In the genomic region with DNA sequence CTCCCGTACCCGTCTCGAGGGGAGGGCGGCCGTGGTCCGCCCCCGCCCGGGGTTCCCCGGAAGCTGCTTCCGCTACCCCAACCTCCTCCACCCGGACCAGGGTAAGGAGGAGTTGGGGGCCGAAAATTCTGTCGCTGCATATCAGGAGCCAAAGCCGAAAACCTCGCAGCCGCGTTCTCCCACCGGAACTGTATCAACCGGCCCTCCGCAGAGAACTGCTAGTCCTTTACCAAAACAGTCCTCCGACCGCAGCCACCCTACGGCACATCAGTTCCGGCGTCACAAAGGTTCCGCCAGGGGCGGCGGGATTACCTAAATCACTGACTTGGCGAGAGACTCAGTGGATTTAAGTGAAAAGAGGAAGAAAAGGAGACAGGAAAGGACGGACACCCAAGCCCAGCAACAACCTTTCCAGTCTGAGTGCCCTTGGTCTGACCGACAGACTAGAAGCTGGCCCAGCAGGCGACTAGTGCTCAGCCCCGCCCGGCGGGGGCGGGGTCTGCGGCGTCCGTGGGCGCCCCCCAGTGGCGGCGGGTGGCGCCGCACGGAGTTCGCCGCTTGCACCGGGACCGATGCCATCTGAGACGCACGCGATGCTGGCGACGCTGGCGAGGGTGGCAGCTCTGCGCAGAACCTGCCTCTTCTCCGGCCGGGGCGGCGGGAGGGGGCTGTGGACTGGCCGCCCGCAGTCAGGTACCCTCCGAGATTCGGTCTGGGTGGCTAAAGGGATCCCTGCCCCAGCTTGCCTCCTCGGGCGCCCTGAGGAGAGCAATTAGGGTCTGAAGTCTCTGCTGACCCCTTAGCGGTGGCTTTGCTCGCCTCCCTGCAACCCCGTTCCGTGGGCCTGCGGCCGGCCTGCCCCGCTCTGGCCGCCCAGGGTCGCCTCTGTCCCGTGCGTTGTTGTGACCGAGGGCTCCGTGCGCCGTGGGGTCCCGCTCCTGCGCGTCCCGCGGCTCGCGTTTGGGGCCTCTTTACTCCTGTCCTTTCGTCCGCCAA, we compare ENCODE assay signal across 1 cellular context.
TF ChIP-seq lines count a peak whose summit lies in the region.

A gene (minus strand): TSS at position 195 of the 996 bp plus-strand sequence. CDS start 55 bp downstream, at position 140.
A gene (plus strand): TSS at position 578 of the 996 bp plus-strand sequence.

TF ChIP-seq in HepG2, 621 proteins besides CTCF, POLR2A, EP300 and RAD21 (continued from another document and continues in another):
- TF ChIP-seq, protein P1, sequence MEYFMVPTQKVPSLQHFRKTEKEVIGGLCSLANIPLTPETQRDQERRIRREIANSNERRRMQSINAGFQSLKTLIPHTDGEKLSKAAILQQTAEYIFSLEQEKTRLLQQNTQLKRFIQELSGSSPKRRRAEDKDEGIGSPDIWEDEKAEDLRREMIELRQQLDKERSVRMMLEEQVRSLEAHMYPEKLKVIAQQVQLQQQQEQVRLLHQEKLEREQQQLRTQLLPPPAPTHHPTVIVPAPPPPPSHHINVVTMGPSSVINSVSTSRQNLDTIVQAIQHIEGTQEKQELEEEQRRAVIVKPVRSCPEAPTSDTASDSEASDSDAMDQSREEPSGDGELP (IDR thresholded peaks at IDR 0.05; ENCODE audit: borderline replicate concordance, low read depth) = no peak
- TF ChIP-seq HOXA3 (CRISPR knock-in tag; IDR thresholded peaks at IDR 0.05) (peak; percentile 84), ZNF776 (CRISPR knock-in tag; IDR thresholded peaks at IDR 0.05) (peak; percentile 86; the same call in 1 of the 2 replicates), ZFP36L2 (CRISPR knock-in tag; IDR thresholded peaks at IDR 0.05) (0 out of 2 replicates have a peak, but pooled peaks have one; percentile 9), PHF5A (CRISPR knock-in tag; IDR thresholded peaks at IDR 0.05; ENCODE audit: low read depth, unreplicated experiment) (peak; percentile 34), ARNT (IDR thresholded peaks at IDR 0.05) (no peak), MIXL1 (CRISPR knock-in tag; IDR thresholded peaks at IDR 0.05) (peak; percentile 57; the same call in 1 of the 2 replicates), ZNF230 (CRISPR knock-in tag; IDR thresholded peaks at IDR 0.05) (0 out of 2 replicates have a peak, but pooled peaks have one; percentile 5), ZNF33B (CRISPR knock-in tag; IDR thresholded peaks at IDR 0.05) (peak; percentile 60; the same call in 1 of the 2 replicates), XRCC5 (optimal IDR thresholded peaks at IDR 0.05; ENCODE audit: low read length) (peak; percentile 98), ZNF775 (CRISPR knock-in tag; IDR thresholded peaks at IDR 0.05; ENCODE audit: borderline replicate concordance) (no peak), HDAC2 (CRISPR knock-in tag; IDR thresholded peaks at IDR 0.05) (peak; percentile 76), ZFP41 (CRISPR knock-in tag; IDR thresholded peaks at IDR 0.05; ENCODE audit: borderline replicate concordance) (no peak), MBNL3 (CRISPR knock-in tag; conservative IDR thresholded peaks at IDR 0.05) (no peak), ZNF747 (CRISPR knock-in tag; IDR thresholded peaks at IDR 0.05; ENCODE audit: borderline replicate concordance) (peak; percentile 44), PAX8 (CRISPR knock-in tag; IDR thresholded peaks at IDR 0.05; ENCODE audit: borderline replicate concordance) (no peak), CC2D1A (CRISPR knock-in tag; IDR thresholded peaks at IDR 0.05) (no peak), SOX5 (CRISPR knock-in tag; IDR thresholded peaks at IDR 0.05; ENCODE audit: borderline replicate concordance) (0 out of 2 replicates have a peak, but pooled peaks have one; percentile 35), ERF (CRISPR knock-in tag; IDR thresholded peaks at IDR 0.05) (no peak), GATAD1 (CRISPR knock-in tag; IDR thresholded peaks at IDR 0.05) (peak; percentile 97), PCBP2 (optimal IDR thresholded peaks at IDR 0.05; ENCODE audit: low read depth, low read length, poor library complexity, severe bottlenecking) (no peak), ZNF234 (CRISPR knock-in tag; conservative IDR thresholded peaks at IDR 0.05) (peak; percentile 55; the same call in 1 of the 2 replicates)
- TF ChIP-seq, protein P2, sequence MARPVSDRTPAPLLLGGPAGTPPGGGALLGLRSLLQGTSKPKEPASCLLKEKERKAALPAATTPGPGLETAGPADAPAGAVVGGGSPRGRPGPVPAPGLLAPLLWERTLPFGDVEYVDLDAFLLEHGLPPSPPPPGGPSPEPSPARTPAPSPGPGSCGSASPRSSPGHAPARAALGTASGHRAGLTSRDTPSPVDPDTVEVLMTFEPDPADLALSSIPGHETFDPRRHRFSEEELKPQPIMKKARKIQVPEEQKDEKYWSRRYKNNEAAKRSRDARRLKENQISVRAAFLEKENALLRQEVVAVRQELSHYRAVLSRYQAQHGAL (CRISPR knock-in tag; IDR thresholded peaks at IDR 0.05; ENCODE audit: not compliant biosample characterization) = no peak
- TF ChIP-seq, protein P3, sequence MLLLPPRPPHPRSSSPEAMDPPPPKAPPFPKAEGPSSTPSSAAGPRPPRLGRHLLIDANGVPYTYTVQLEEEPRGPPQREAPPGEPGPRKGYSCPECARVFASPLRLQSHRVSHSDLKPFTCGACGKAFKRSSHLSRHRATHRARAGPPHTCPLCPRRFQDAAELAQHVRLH (CRISPR knock-in tag; IDR thresholded peaks at IDR 0.05; ENCODE audit: borderline replicate concordance, low read depth) = peak; percentile 93
- TF ChIP-seq, protein P4, sequence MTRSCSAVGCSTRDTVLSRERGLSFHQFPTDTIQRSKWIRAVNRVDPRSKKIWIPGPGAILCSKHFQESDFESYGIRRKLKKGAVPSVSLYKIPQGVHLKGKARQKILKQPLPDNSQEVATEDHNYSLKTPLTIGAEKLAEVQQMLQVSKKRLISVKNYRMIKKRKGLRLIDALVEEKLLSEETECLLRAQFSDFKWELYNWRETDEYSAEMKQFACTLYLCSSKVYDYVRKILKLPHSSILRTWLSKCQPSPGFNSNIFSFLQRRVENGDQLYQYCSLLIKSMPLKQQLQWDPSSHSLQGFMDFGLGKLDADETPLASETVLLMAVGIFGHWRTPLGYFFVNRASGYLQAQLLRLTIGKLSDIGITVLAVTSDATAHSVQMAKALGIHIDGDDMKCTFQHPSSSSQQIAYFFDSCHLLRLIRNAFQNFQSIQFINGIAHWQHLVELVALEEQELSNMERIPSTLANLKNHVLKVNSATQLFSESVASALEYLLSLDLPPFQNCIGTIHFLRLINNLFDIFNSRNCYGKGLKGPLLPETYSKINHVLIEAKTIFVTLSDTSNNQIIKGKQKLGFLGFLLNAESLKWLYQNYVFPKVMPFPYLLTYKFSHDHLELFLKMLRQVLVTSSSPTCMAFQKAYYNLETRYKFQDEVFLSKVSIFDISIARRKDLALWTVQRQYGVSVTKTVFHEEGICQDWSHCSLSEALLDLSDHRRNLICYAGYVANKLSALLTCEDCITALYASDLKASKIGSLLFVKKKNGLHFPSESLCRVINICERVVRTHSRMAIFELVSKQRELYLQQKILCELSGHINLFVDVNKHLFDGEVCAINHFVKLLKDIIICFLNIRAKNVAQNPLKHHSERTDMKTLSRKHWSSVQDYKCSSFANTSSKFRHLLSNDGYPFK (CRISPR knock-in tag; IDR thresholded peaks at IDR 0.05; ENCODE audit: borderline replicate concordance) = peak; percentile 64; the same call in 1 of the 2 replicates
- TF ChIP-seq, protein P5, sequence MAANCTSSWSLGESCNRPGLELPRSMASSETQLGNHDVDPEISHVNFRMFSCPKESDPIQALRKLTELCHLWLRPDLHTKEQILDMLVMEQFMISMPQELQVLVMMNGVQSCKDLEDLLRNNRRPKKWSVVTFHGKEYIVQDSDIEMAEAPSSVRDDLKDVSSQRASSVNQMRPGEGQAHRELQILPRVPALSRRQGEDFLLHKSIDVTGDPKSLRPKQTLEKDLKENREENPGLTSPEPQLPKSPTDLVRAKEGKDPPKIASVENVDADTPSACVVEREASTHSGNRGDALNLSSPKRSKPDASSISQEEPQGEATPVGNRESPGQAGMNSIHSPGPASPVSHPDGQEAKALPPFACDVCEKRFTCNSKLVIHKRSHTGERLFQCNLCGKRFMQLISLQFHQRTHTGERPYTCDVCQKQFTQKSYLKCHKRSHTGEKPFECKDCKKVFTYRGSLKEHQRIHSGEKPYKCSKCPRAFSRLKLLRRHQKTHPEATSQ (CRISPR knock-in tag; IDR thresholded peaks at IDR 0.05; ENCODE audit: borderline replicate concordance) = no peak; the same call in 1 of the 2 replicates
- TF ChIP-seq, protein P6, sequence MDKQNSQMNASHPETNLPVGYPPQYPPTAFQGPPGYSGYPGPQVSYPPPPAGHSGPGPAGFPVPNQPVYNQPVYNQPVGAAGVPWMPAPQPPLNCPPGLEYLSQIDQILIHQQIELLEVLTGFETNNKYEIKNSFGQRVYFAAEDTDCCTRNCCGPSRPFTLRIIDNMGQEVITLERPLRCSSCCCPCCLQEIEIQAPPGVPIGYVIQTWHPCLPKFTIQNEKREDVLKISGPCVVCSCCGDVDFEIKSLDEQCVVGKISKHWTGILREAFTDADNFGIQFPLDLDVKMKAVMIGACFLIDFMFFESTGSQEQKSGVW (CRISPR knock-in tag; IDR thresholded peaks at IDR 0.05; ENCODE audit: borderline replicate concordance) = peak; percentile 91; the same call in 1 of the 2 replicates
- TF ChIP-seq, protein P7, sequence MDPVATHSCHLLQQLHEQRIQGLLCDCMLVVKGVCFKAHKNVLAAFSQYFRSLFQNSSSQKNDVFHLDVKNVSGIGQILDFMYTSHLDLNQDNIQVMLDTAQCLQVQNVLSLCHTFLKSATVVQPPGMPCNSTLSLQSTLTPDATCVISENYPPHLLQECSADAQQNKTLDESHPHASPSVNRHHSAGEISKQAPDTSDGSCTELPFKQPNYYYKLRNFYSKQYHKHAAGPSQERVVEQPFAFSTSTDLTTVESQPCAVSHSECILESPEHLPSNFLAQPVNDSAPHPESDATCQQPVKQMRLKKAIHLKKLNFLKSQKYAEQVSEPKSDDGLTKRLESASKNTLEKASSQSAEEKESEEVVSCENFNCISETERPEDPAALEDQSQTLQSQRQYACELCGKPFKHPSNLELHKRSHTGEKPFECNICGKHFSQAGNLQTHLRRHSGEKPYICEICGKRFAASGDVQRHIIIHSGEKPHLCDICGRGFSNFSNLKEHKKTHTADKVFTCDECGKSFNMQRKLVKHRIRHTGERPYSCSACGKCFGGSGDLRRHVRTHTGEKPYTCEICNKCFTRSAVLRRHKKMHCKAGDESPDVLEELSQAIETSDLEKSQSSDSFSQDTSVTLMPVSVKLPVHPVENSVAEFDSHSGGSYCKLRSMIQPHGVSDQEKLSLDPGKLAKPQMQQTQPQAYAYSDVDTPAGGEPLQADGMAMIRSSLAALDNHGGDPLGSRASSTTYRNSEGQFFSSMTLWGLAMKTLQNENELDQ (CRISPR knock-in tag; IDR thresholded peaks at IDR 0.05; ENCODE audit: borderline replicate concordance) = no peak
- TF ChIP-seq, protein P8, sequence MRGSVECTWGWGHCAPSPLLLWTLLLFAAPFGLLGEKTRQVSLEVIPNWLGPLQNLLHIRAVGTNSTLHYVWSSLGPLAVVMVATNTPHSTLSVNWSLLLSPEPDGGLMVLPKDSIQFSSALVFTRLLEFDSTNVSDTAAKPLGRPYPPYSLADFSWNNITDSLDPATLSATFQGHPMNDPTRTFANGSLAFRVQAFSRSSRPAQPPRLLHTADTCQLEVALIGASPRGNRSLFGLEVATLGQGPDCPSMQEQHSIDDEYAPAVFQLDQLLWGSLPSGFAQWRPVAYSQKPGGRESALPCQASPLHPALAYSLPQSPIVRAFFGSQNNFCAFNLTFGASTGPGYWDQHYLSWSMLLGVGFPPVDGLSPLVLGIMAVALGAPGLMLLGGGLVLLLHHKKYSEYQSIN (CRISPR knock-in tag; IDR thresholded peaks at IDR 0.05; ENCODE audit: borderline replicate concordance) = no peak
- TF ChIP-seq, protein P9, sequence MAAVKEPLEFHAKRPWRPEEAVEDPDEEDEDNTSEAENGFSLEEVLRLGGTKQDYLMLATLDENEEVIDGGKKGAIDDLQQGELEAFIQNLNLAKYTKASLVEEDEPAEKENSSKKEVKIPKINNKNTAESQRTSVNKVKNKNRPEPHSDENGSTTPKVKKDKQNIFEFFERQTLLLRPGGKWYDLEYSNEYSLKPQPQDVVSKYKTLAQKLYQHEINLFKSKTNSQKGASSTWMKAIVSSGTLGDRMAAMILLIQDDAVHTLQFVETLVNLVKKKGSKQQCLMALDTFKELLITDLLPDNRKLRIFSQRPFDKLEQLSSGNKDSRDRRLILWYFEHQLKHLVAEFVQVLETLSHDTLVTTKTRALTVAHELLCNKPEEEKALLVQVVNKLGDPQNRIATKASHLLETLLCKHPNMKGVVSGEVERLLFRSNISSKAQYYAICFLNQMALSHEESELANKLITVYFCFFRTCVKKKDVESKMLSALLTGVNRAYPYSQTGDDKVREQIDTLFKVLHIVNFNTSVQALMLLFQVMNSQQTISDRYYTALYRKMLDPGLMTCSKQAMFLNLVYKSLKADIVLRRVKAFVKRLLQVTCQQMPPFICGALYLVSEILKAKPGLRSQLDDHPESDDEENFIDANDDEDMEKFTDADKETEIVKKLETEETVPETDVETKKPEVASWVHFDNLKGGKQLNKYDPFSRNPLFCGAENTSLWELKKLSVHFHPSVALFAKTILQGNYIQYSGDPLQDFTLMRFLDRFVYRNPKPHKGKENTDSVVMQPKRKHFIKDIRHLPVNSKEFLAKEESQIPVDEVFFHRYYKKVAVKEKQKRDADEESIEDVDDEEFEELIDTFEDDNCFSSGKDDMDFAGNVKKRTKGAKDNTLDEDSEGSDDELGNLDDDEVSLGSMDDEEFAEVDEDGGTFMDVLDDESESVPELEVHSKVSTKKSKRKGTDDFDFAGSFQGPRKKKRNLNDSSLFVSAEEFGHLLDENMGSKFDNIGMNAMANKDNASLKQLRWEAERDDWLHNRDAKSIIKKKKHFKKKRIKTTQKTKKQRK (IDR thresholded peaks at IDR 0.05; ENCODE audit: low read length) = no peak
- TF ChIP-seq, protein P10, sequence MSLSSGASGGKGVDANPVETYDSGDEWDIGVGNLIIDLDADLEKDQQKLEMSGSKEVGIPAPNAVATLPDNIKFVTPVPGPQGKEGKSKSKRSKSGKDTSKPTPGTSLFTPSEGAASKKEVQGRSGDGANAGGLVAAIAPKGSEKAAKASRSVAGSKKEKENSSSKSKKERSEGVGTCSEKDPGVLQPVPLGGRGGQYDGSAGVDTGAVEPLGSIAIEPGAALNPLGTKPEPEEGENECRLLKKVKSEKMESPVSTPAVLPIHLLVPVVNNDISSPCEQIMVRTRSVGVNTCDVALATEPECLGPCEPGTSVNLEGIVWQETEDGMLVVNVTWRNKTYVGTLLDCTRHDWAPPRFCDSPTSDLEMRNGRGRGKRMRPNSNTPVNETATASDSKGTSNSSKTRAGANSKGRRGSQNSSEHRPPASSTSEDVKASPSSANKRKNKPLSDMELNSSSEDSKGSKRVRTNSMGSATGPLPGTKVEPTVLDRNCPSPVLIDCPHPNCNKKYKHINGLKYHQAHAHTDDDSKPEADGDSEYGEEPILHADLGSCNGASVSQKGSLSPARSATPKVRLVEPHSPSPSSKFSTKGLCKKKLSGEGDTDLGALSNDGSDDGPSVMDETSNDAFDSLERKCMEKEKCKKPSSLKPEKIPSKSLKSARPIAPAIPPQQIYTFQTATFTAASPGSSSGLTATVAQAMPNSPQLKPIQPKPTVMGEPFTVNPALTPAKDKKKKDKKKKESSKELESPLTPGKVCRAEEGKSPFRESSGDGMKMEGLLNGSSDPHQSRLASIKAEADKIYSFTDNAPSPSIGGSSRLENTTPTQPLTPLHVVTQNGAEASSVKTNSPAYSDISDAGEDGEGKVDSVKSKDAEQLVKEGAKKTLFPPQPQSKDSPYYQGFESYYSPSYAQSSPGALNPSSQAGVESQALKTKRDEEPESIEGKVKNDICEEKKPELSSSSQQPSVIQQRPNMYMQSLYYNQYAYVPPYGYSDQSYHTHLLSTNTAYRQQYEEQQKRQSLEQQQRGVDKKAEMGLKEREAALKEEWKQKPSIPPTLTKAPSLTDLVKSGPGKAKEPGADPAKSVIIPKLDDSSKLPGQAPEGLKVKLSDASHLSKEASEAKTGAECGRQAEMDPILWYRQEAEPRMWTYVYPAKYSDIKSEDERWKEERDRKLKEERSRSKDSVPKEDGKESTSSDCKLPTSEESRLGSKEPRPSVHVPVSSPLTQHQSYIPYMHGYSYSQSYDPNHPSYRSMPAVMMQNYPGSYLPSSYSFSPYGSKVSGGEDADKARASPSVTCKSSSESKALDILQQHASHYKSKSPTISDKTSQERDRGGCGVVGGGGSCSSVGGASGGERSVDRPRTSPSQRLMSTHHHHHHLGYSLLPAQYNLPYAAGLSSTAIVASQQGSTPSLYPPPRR (CRISPR knock-in tag; IDR thresholded peaks at IDR 0.05; ENCODE audit: borderline replicate concordance) = peak; percentile 35; the same call in 1 of the 2 replicates
